Comparison of ENCODE assay signal across 2 cellular contexts in genomic region chr7:100992280-100992679, GRCh38. TPM values are rescaled to one million over a fixed set of nuclear protein-coding genes. Genes with fewer than 3 reads are reported as not detected.
"Had no signal": no experiment of that assay in that cellular context is flagged by ENCODE, and none has a peak within 500 bp of the region (broad histone marks: within the 10 kb centered on the region; RNA-seq: fewer than 3 reads in every experiment).

No MANE protein-coding gene starts in this region.

RNA-seq across cellular contexts. Expression of gene MUC12, which starts 22.9 kb away (rescaled TPM):
- total RNA-seq: G401 had no signal

RNA-seq across cellular contexts. Expression of gene MUC17, which starts 27.6 kb away (rescaled TPM):
- total RNA-seq: G401, GM12878 had no signal

RNA-seq across cellular contexts. Expression of gene MUC3A, which starts 42.9 kb away (rescaled TPM):
- total RNA-seq: G401 had no signal
